8 cellular contexts compared by ENCODE assay signal in the genomic region with DNA sequence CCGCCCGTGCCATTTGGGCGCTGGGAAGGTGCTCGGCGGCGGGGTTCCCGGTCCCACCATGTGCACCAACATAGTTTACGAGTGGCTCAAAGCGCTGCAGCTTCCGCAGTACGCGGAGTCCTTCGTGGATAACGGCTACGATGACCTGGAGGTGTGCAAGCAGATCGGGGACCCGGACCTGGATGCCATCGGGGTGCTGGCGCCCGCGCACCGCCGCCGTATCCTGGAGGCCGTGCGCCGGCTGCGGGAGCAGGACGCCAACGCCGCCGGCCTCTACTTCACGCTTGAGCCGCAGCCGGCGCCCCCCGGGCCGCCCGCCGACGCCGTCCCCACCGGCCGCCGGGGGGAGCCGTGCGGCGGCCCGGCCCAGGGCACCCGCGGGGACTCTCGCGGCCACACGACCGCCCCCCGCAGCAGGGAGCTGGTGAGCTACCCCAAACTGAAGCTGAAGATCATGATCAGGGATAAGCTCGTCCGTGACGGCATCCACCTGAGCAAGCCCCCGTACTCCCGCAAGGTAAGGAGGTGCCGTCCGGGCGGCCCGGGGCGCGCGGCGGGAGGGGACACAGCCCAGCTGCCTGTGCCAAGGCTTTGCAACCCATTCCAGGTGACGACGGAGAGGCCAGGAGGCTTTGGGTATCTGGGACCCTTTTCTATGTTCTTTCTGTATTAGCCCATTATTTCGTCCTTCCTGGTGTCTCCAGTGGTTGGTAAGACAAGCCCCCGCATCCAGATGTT. TPM values are rescaled to one million over a fixed set of nuclear protein-coding genes. Genes with fewer than 3 reads are reported as not detected.
A peak's percentile ranks its signal among the peaks of the same experiment; 100 is the strongest.
DNase-seq lines count a peak whose midpoint lies in the region; ATAC-seq and TF ChIP-seq lines count a peak whose summit lies in the region.

No MANE protein-coding gene starts in this region.

- no peaks in the 10 kb centered on the region for H3K79me2 ChIP-seq in KMS-11 (ENCODE audit: insufficient read depth, low read depth)

- H3K4me3 ChIP-seq in KMS-11 (IDR thresholded peaks at IDR 0.05; ENCODE audit: insufficient read depth, low read depth, low read length), result no peak overlapping the region
- H3K4me3 ChIP-seq in ectodermal cell (ENCODE audit: insufficient read depth, low read depth, low read length), result peak overlapping the region; percentile 54
- H3K4me3 ChIP-seq in muscle layer of colon (ENCODE audit: low read depth in 1 of 2, low read length in 2 of 2), result peak overlapping the region; percentile 66 to 68

- no peaks in the 10 kb centered on the region for H3K36me3 ChIP-seq in KMS-11 (ENCODE audit: insufficient read depth)
- H3K36me3 ChIP-seq in ectodermal cell (ENCODE audit: control insufficient read depth, insufficient read depth, low read length), result no peaks in the 10 kb centered on the region
- no peaks in the 10 kb centered on the region for H3K36me3 ChIP-seq in muscle layer of colon (ENCODE audit: insufficient read depth, low read length)

- no peak for TF ChIP-seq CTCF in KMS-11 (conservative IDR thresholded peaks at IDR 0.05; ENCODE audit: low read depth, low read length)

- H3K27ac ChIP-seq in KMS-11 (no peak overlapping the region), ectodermal cell (ENCODE audit: insufficient read depth, low read depth, low read length, poor library complexity, severe bottlenecking) (no peak overlapping the region), muscle layer of colon (ENCODE audit: low read depth, low read length) (no peak overlapping the region)

- ATAC-seq in HG03139 (IDR thresholded peaks at IDR 0.05; ENCODE audit: unreplicated experiment), result no peak
- no peak for ATAC-seq in HG03457 (IDR thresholded peaks at IDR 0.05; ENCODE audit: unreplicated experiment)
- no peak for ATAC-seq in GM19455 (IDR thresholded peaks at IDR 0.05; ENCODE audit: unreplicated experiment)

- H3K27me3 ChIP-seq in KMS-11 (ENCODE audit: insufficient read depth, low read depth) (no peaks in the 10 kb centered on the region), ectodermal cell (ENCODE audit: control insufficient read depth, insufficient read depth, low read length, poor library complexity, severe bottlenecking) (peaks cover 83% of the 10 kb centered on the region), muscle layer of colon (ENCODE audit: control insufficient read depth in 1 of 2, insufficient read depth in 2 of 2, low read length in 2 of 2) (peaks cover 0 to 18% of the 10 kb centered on the region in 2 donors)

- peak overlapping the region; percentile 52; the same call in 1 of the 2 replicates for H3K4me2 ChIP-seq in KMS-11

- H2AFZ ChIP-seq in KMS-11 (ENCODE audit: low read depth), result peak overlapping the region; percentile 89

- DNase-seq in NCI-H748 (lab: John Stamatoyannopoulos, UW; ENCODE audit: unreplicated experiment) (peak; percentile 70), NCI-H748 treated with DMSO at 0.1 percent for 48 hours (lab: John Stamatoyannopoulos, UW) (no peak)

- no peaks in the 10 kb centered on the region for H4K20me1 ChIP-seq in KMS-11 (ENCODE audit: insufficient read depth)

- no peaks in the 10 kb centered on the region for H3K9me3 ChIP-seq in ectodermal cell (ENCODE audit: control insufficient read depth, low read length)
- no peaks in the 10 kb centered on the region for H3K9me3 ChIP-seq in muscle layer of colon (ENCODE audit: low read length)

- H3K9ac ChIP-seq in KMS-11 (no peak overlapping the region), muscle layer of colon (ENCODE audit: low read length) (no peak overlapping the region)

- H3K4me1 ChIP-seq in KMS-11 (ENCODE audit: low read depth, poor library complexity, severe bottlenecking) (peaks cover 8% of the 10 kb centered on the region), ectodermal cell (ENCODE audit: control insufficient read depth, insufficient read depth, low read length) (peaks cover 5% of the 10 kb centered on the region), muscle layer of colon (ENCODE audit: insufficient read depth, low read length) (peaks cover 13% of the 10 kb centered on the region)

- 2% methylated on average over 73 of the region's 73 CpGs for WGBS in ectodermal cell, 2 experiments

RNA-seq across cellular contexts. Expression of a gene that starts 0.6 kb away (rescaled TPM):
- polyA plus RNA-seq in ectodermal cell (2013, experiment 1 of 4), result 1.8 TPM
- polyA plus RNA-seq in ectodermal cell (2013, experiment 2 of 4), result 2.9 TPM
- 1.7 TPM for polyA plus RNA-seq in ectodermal cell (2013, experiment 3 of 4)
- polyA plus RNA-seq in ectodermal cell (2013, experiment 4 of 4), result 2.8 TPM
